19 cellular contexts compared by ENCODE assay signal in genomic region chr12:131444220-131445164, GRCh38.
"Had no signal": no experiment of that assay in that cellular context is flagged by ENCODE, and none has a peak within 500 bp of the region (broad histone marks: within the 10 kb centered on the region; RNA-seq: fewer than 3 reads in every experiment).

No MANE protein-coding gene starts in this region.

- H3K27me3 Mint-ChIP-seq: activated CD4-positive, alpha-beta T cell treated with anti-CD3 and anti-CD28 coated beads, Interleukin-2, amount 10 ng/mL, durations not matched to agents 7 days and 5 days; progenitor cell of endocrine pancreas had no signal

- H3K4me1 Mint-ChIP-seq: activated CD4-positive, alpha-beta T cell treated with anti-CD3 and anti-CD28 coated beads, Interleukin-2, amount 10 ng/mL, durations not matched to agents 7 days and 5 days had no signal

- H3K27me3 ChIP-seq: ascending aorta, gastrocnemius medialis had no signal

- H3K4me3 Mint-ChIP-seq: activated CD4-positive, alpha-beta T cell treated with anti-CD3 and anti-CD28 coated beads, Interleukin-2, amount 10 ng/mL, durations not matched to agents 7 days and 5 days; activated T-cell treated with anti-CD3 and anti-CD28 coated beads, Interleukin-2, amount 50 U/mL, for 72 hours; nephron progenitor cell; T-helper 1 cell treated with Interleukin-12 subunit alpha and Interleukin-12 subunit beta and Interleukin-4 antibody, amounts not matched to agents 30 μg/mL and 1 μg/mL, for 36 hours had no signal

- H3K27ac Mint-ChIP-seq: activated CD4-positive, alpha-beta T cell treated with anti-CD3 and anti-CD28 coated beads, Interleukin-2, amount 10 ng/mL, durations not matched to agents 7 days and 5 days; activated T-cell treated with anti-CD3 and anti-CD28 coated beads, Interleukin-2, amount 50 U/mL, for 72 hours; nephron progenitor cell; progenitor cell of endocrine pancreas; T-helper 1 cell treated with Interleukin-12 subunit alpha and Interleukin-12 subunit beta and Interleukin-4 antibody, amounts not matched to agents 30 μg/mL and 1 μg/mL, for 36 hours had no signal

- H3K9me3 Mint-ChIP-seq: activated CD4-positive, alpha-beta T cell treated with anti-CD3 and anti-CD28 coated beads, Interleukin-2, amount 10 ng/mL, durations not matched to agents 7 days and 5 days; T-helper 1 cell treated with Interleukin-12 subunit alpha and Interleukin-12 subunit beta and Interleukin-4 antibody, amounts not matched to agents 30 μg/mL and 1 μg/mL, for 36 hours had no signal

- FAIRE-seq: urothelium cell line had no signal

- ATAC-seq: activated CD4-positive, CD25-positive, alpha-beta regulatory T cell treated with anti-CD3 and anti-CD28 coated beads, Interleukin-2, amount 50 U/mL, for 24 hours; esophagus mucosa; gastrocnemius medialis had no signal

- H3K4me3 ChIP-seq: ascending aorta, gastrocnemius medialis, heart left ventricle had no signal

- H3K27ac ChIP-seq: ascending aorta, gastrocnemius medialis, heart left ventricle had no signal

- DNase-seq: activated CD4-positive, alpha-beta T cell treated with anti-CD3 and anti-CD28 coated beads, Interleukin-2, amount 10 ng/mL, durations not matched to agents 7 days and 5 days; activated effector memory CD4-positive, alpha-beta T cell treated with anti-CD3 and anti-CD28 coated beads, Interleukin-2, amount 50 U/mL, for 16 hours; activated naive CD4-positive, alpha-beta T cell treated with anti-CD3 and anti-CD28 coated beads, Interleukin-2, amount 50 U/mL, for 16 hours; activated T-cell treated with anti-CD3 and anti-CD28 coated beads, Interleukin-2, amount 50 U/mL, for 72 hours; cerebellar nuclear complex; cortex of kidney; effector CD4-positive, alpha-beta T cell; gastrocnemius medialis; heart left ventricle; nephron progenitor cell; occipital lobe; stimulated activated CD4-positive, alpha-beta T cell treated with anti-CD3 and anti-CD28 coated beads, Interleukin-15, amount 100 ng/mL, for 24 hours; stimulated activated CD4-positive, alpha-beta T cell treated with anti-CD3 and anti-CD28 coated beads, Interleukin-2, amount 100 ng/mL, for 48 hours had no signal

- H3K9me3 ChIP-seq: gastrocnemius medialis had no signal

- H3K36me3 ChIP-seq: ascending aorta, gastrocnemius medialis, heart left ventricle had no signal

- H3K4me1 ChIP-seq: ascending aorta, gastrocnemius medialis, heart left ventricle had no signal
